In genomic region chr4:154424810-154425484, GRCh38 we compare ENCODE assay signal across 16 cellular contexts.
DNase-seq lines count a peak whose midpoint lies in the region; ATAC-seq and TF ChIP-seq lines count a peak whose summit lies in the region.
"Had no signal": no experiment of that assay in that cellular context is flagged by ENCODE, and none has a peak within 500 bp of the region (broad histone marks: within the 10 kb centered on the region; RNA-seq: fewer than 3 reads in every experiment).

No MANE protein-coding gene starts in this region.

- 0 out of 22 replicates have a peak, but pooled peaks cover 0 to 3% (median 0%) of the 10 kb centered on the region in 11 experiments for H3K36me3 ChIP-seq in BLaER1 treated with 17β-estradiol and CSF1 and Interleukin-3, amounts not matched to agents 10 nM and 100 nM
- no peaks in the 10 kb centered on the region for H3K36me3 ChIP-seq in uterus
- H3K36me3 ChIP-seq: BE2C had no signal

- peaks cover under 1% of the 10 kb centered on the region for H3K9me3 Mint-ChIP-seq in nephron
- H3K9me3 Mint-ChIP-seq: H9, IgD-negative memory B cell had no signal

- H3K36me3 Mint-ChIP-seq in nephron (ENCODE audit: low read depth) = no peaks in the 10 kb centered on the region
- H3K36me3 Mint-ChIP-seq: CD14-positive monocyte; CD4-positive, alpha-beta memory T cell had no signal

- DNase-seq in uterus (no peak), anterior cingulate cortex (lab: John Stamatoyannopoulos, UW) (no peak), LoVo (ENCODE audit: low spot score) (no peak)
- DNase-seq: BE2C; Calu3; CD4-positive, alpha-beta memory T cell; DND-41; EL; H9 had no signal

- H3K4me2 ChIP-seq in BLaER1 treated with 17β-estradiol and CSF1 and Interleukin-3, amounts not matched to agents 10 nM and 100 nM = peak overlapping the region in 10 of 11 experiments; percentile 21 to 80 (median 66); a peak in 17 of 22 replicates

- no peak overlapping the region for H3K27ac ChIP-seq in BLaER1 treated with 17β-estradiol and CSF1 and Interleukin-3, amounts not matched to agents 10 nM and 100 nM
- H3K27ac ChIP-seq in cingulate gyrus (ENCODE audit: low read depth, low read length) = peak overlapping the region; percentile 69
- H3K27ac ChIP-seq in uterus = peak overlapping the region; percentile 49 to 58

- ATAC-seq in HG02981 (IDR thresholded peaks at IDR 0.05; ENCODE audit: unreplicated experiment) = no peak
- ATAC-seq: HepG2 had no signal

- peak overlapping the region in 1 of 11 experiments; percentile 19; a peak in 2 of 22 replicates for H3K9ac ChIP-seq in BLaER1 treated with 17β-estradiol and CSF1 and Interleukin-3, amounts not matched to agents 10 nM and 100 nM

- H3K4me3 ChIP-seq in BLaER1 treated with 17β-estradiol and CSF1 and Interleukin-3, amounts not matched to agents 10 nM and 100 nM = 0 out of 20 replicates have a peak overlapping the region, but pooled peaks of 1 of the 10 experiments have one; percentile 28
- H3K4me3 ChIP-seq in uterus = no peak overlapping the region

- H4K20me1 ChIP-seq in BLaER1 treated with 17β-estradiol and CSF1 and Interleukin-3, amounts not matched to agents 10 nM and 100 nM = no peaks in the 10 kb centered on the region

- TF ChIP-seq CTCF in nephron (IDR thresholded peaks at IDR 0.05; ENCODE audit: unreplicated experiment in 3 of 3) (no peak), uterus (IDR thresholded peaks at IDR 0.05) (no peak)

- H3K4me1 Mint-ChIP-seq in nephron = peaks cover 42% of the 10 kb centered on the region
- H3K4me1 Mint-ChIP-seq: CD14-positive monocyte; CD4-positive, alpha-beta memory T cell; H9 had no signal

- peaks cover 10 to 75% (median 42%) of the 10 kb centered on the region in 10 experiments; a peak in 19 of 20 replicates for H3K4me1 ChIP-seq in BLaER1 treated with 17β-estradiol and CSF1 and Interleukin-3, amounts not matched to agents 10 nM and 100 nM
- H3K4me1 ChIP-seq in uterus = peaks cover 0 to 6% of the 10 kb centered on the region in 2 donors
- H3K4me1 ChIP-seq: BE2C had no signal

- intact Hi-C loops in uterus (cut with DNase I; ENCODE audit: low total_unique reads) = no loop called here

- no peaks in the 10 kb centered on the region for H3K9me3 ChIP-seq in BLaER1 treated with 17β-estradiol and CSF1 and Interleukin-3, amounts not matched to agents 10 nM and 100 nM (replicated peaks in 1 of 11)
- H3K9me3 ChIP-seq in uterus = no peaks in the 10 kb centered on the region
- H3K9me3 ChIP-seq: BE2C had no signal

- no peak for TF ChIP-seq POLR2A in uterus (IDR thresholded peaks at IDR 0.05)

- peaks cover 5% of the 10 kb centered on the region for H3K27me3 Mint-ChIP-seq in nephron (ENCODE audit: low read depth)
- H3K27me3 Mint-ChIP-seq: IgD-negative memory B cell had no signal

- H3K27ac Mint-ChIP-seq in nephron = peak overlapping the region; percentile 37 to 85 (median 70)
- H3K27ac Mint-ChIP-seq: CD4-positive, alpha-beta memory T cell; H9; IgD-negative memory B cell had no signal

- H3K27me3 ChIP-seq in BLaER1 treated with 17β-estradiol and CSF1 and Interleukin-3, amounts not matched to agents 10 nM and 100 nM = no peaks in the 10 kb centered on the region
- H3K27me3 ChIP-seq in uterus = no peaks in the 10 kb centered on the region
- H3K27me3 ChIP-seq: BE2C had no signal

- H3K4me3 Mint-ChIP-seq in nephron = no peak overlapping the region
- H3K4me3 Mint-ChIP-seq: CD14-positive monocyte; CD4-positive, alpha-beta memory T cell; H9 had no signal

Comparison
In these comparisons a context has a peak if more than half of its experiments do, and no peak if none do; other contexts are left out.
1. H3K27ac ChIP-seq: peak in cingulate gyrus (single experiment) and uterus (2 of 2); none in BLaER1 treated with 17β-estradiol and CSF1 and Interleukin-3, amounts not matched to agents 10 nM and 100 nM (0 of 11).